8 cellular contexts compared by ENCODE assay signal in genomic region chr3:50623840-50624474, GRCh38.
DNase-seq lines count a peak whose midpoint lies in the region; ATAC-seq, FAIRE-seq and TF ChIP-seq lines count a peak whose summit lies in the region.

No MANE protein-coding gene starts in this region.

- peaks cover 66% of the 10 kb centered on the region for H3K36me3 Mint-ChIP-seq in activated naive CD4-positive, alpha-beta T cell treated with anti-CD3 and anti-CD28 coated beads, Interleukin-2, amount 10 ng/mL, durations not matched to agents 7 days and 5 days

- DNase-seq in activated naive CD4-positive, alpha-beta T cell treated with anti-CD3 and anti-CD28 coated beads, Interleukin-2, amount 10 ng/mL, durations not matched to agents 7 days and 5 days = peak; percentile 63
- peak; percentile 16 to 25 for DNase-seq in stimulated activated CD4-positive, alpha-beta T cell treated with anti-CD3 and anti-CD28 coated beads, Interleukin-15, amount 100 ng/mL, for 1 hour (ENCODE audit: low read depth in 1 of 2, low spot score in 1 of 2)
- DNase-seq in H54 (ENCODE audit: insufficient read length, low spot score) = no peak
- no peak for DNase-seq in D721Med (ENCODE audit: insufficient read length, low spot score)
- no peak for DNase-seq in NCI-H2107 treated with DMSO at 0.1 percent for 48 hours (lab: John Stamatoyannopoulos, UW; ENCODE audit: unreplicated experiment)

- no peak for TF ChIP-seq POLR2A in H54 (IDR thresholded peaks at IDR 0.05; ENCODE audit: low read depth, low read length)

- CTCF ChIA-PET in activated naive CD4-positive, alpha-beta T cell treated with anti-CD3 and anti-CD28 coated beads, Interleukin-2, amount 10 ng/mL, durations not matched to agents 7 days and 5 days (lab: Charles Lee) = interaction anchor here (0.9 to 3.8 kb wide), 4 partner anchors 8 to 52 kb away, joined by 3 to 17 read pairs (median 6); no protein-coding TSS in a partner anchor

- peak; percentile 52 for ATAC-seq in GM18867 (IDR thresholded peaks at IDR 0.05; ENCODE audit: unreplicated experiment)
- ATAC-seq in HG03469 (IDR thresholded peaks at IDR 0.05; ENCODE audit: unreplicated experiment) = peak; percentile 42
- no peak for ATAC-seq in GM21360 (IDR thresholded peaks at IDR 0.05; ENCODE audit: unreplicated experiment)

- H3K9me3 Mint-ChIP-seq in activated naive CD4-positive, alpha-beta T cell treated with anti-CD3 and anti-CD28 coated beads, Interleukin-2, amount 10 ng/mL, durations not matched to agents 7 days and 5 days = no peaks in the 10 kb centered on the region

- no peak for TF ChIP-seq CTCF in D721Med (IDR thresholded peaks at IDR 0.05; ENCODE audit: insufficient read depth, missing control alignments)

- H3K27me3 Mint-ChIP-seq in activated naive CD4-positive, alpha-beta T cell treated with anti-CD3 and anti-CD28 coated beads, Interleukin-2, amount 10 ng/mL, durations not matched to agents 7 days and 5 days = no peaks in the 10 kb centered on the region

- H3K27ac Mint-ChIP-seq in activated naive CD4-positive, alpha-beta T cell treated with anti-CD3 and anti-CD28 coated beads, Interleukin-2, amount 10 ng/mL, durations not matched to agents 7 days and 5 days = peak overlapping the region; percentile 86

- FAIRE-seq in H54 (lab: Jason Lieb, UNC) = no peak
- FAIRE-seq in D721Med (lab: Jason Lieb, UNC) = no peak

- peaks cover 95% of the 10 kb centered on the region for H3K4me1 Mint-ChIP-seq in activated naive CD4-positive, alpha-beta T cell treated with anti-CD3 and anti-CD28 coated beads, Interleukin-2, amount 10 ng/mL, durations not matched to agents 7 days and 5 days

- H3K4me3 Mint-ChIP-seq in activated naive CD4-positive, alpha-beta T cell treated with anti-CD3 and anti-CD28 coated beads, Interleukin-2, amount 10 ng/mL, durations not matched to agents 7 days and 5 days = peak overlapping the region; percentile 40

Comparison
In these comparisons a context has a peak if more than half of its experiments do, and no peak if none do; other contexts are left out.
1. DNase-seq: peak in activated naive CD4-positive, alpha-beta T cell treated with anti-CD3 and anti-CD28 coated beads, Interleukin-2, amount 10 ng/mL, durations not matched to agents 7 days and 5 days (single experiment) and stimulated activated CD4-positive, alpha-beta T cell treated with anti-CD3 and anti-CD28 coated beads, Interleukin-15, amount 100 ng/mL, for 1 hour (2 of 2); none in H54 (single experiment), D721Med (single experiment) and NCI-H2107 treated with DMSO at 0.1 percent for 48 hours (single experiment).